In genomic region chr19:32676895-32677359, GRCh38 we compare ENCODE assay signal across 12 cellular contexts. TPM values are rescaled to one million over a fixed set of nuclear protein-coding genes. Genes with fewer than 3 reads are reported as not detected.
DNase-seq lines count a peak whose midpoint lies in the region; ATAC-seq and TF ChIP-seq lines count a peak whose summit lies in the region.
"Had no signal": no experiment of that assay in that cellular context is flagged by ENCODE, and none has a peak within 500 bp of the region (broad histone marks: within the 10 kb centered on the region; RNA-seq: fewer than 3 reads in every experiment).

No MANE protein-coding gene starts in this region.

- H3K9me3 ChIP-seq in IMR-90 (ENCODE audit: control insufficient read depth, insufficient read depth, low read length) (no peaks in the 10 kb centered on the region), trophoblast cell (ENCODE audit: insufficient read depth, low read depth, low read length) (peaks cover 3% of the 10 kb centered on the region)
- H3K9me3 ChIP-seq: SJSA1 had no signal

- peaks cover 12% of the 10 kb centered on the region for H3K79me2 ChIP-seq in trophoblast cell (ENCODE audit: control insufficient read depth, insufficient read depth, low read length, poor library complexity)

- CTCF ChIA-PET in IMR-90 (lab: Yijun Ruan, JAX) = no interaction called here

- in situ Hi-C loops in IMR-90 (cut with MboI; ENCODE audit: low sequenced_read_pairs) = no loop called here

- H3K14ac ChIP-seq in IMR-90 (replicated peaks; ENCODE audit: low read depth, low read length) = no peak overlapping the region
- no peak overlapping the region for H3K14ac ChIP-seq in trophoblast cell (ENCODE audit: low read length)

- peaks cover 24% of the 10 kb centered on the region for H4K20me1 ChIP-seq in IMR-90 (ENCODE audit: insufficient read depth, low read length)

- H3K18ac ChIP-seq in IMR-90 (ENCODE audit: low read depth, low read length) (no peak overlapping the region), trophoblast cell (ENCODE audit: low read length) (no peak overlapping the region)

- H3K23ac ChIP-seq in IMR-90 (ENCODE audit: low read depth, low read length) (no peak overlapping the region), trophoblast cell (ENCODE audit: low read length) (no peak overlapping the region)

- H4K12ac ChIP-seq in trophoblast cell (ENCODE audit: low read depth, low read length) = no peak overlapping the region

- peaks cover 34% of the 10 kb centered on the region for H3K27me3 ChIP-seq in IMR-90 (ENCODE audit: control insufficient read depth, insufficient read depth, low read length)
- peaks cover 21% of the 10 kb centered on the region for H3K27me3 ChIP-seq in trophoblast cell (ENCODE audit: insufficient read depth, low read length)

- no peak overlapping the region for H2BK12ac ChIP-seq in trophoblast cell (ENCODE audit: low read length)

- H3K27ac ChIP-seq in IMR-90 (ENCODE audit: insufficient read depth, low read length) (no peak overlapping the region), trophoblast cell (ENCODE audit: low read depth, low read length) (no peak overlapping the region)
- H3K27ac ChIP-seq: SJSA1 had no signal

- WGBS in IMR-90 (ENCODE audit: extremely low coverage in 2 of 2, insufficient read length in 1 of 2), 2 experiments = 13% methylated on average over 9 of the region's 33 CpGs; no CpG with 5 or more reads in 1 of the 2 experiments
- WGBS in trophoblast cell (ENCODE audit: extremely low coverage, insufficient coverage, insufficient read length) = no CpG with 5 or more reads among the region's 33 CpGs

- no peak for TF ChIP-seq RAD21 in IMR-90 (IDR thresholded peaks at IDR 0.05; ENCODE audit: low read length)

- peak overlapping the region; percentile 99 for H2AFZ ChIP-seq in IMR-90 (replicated peaks; ENCODE audit: low read length, poor library complexity)
- peak overlapping the region; percentile 15 for H2AFZ ChIP-seq in trophoblast cell (ENCODE audit: insufficient read depth, low read length, poor library complexity)

- H3K36me3 ChIP-seq in IMR-90 (ENCODE audit: control insufficient read depth, insufficient read depth, low read length) (no peaks in the 10 kb centered on the region), trophoblast cell (ENCODE audit: control insufficient read depth in 1 of 2, insufficient read depth in 2 of 2, low read length in 2 of 2) (no peaks in the 10 kb centered on the region)

- H2AK9ac ChIP-seq in IMR-90 (replicated peaks; ENCODE audit: low read depth, low read length, poor library complexity) = no peak overlapping the region

- H4K91ac ChIP-seq in IMR-90 (ENCODE audit: insufficient read depth, low read depth, low read length) (no peak overlapping the region), trophoblast cell (ENCODE audit: low read depth, low read length) (no peak overlapping the region)

- peaks cover 22 to 25% of the 10 kb centered on the region in 2 experiments for H3K79me1 ChIP-seq in IMR-90 (ENCODE audit: low read depth in 1 of 2, low read length in 2 of 2)
- H3K79me1 ChIP-seq in trophoblast cell (ENCODE audit: low read length) = peaks cover 5% of the 10 kb centered on the region

- H3K4me1 ChIP-seq in IMR-90 (ENCODE audit: control insufficient read depth, insufficient read depth, low read length) (peaks cover 8% of the 10 kb centered on the region; the same call in 1 of the 2 replicates), trophoblast cell (ENCODE audit: control insufficient read depth in 1 of 2, insufficient read depth in 2 of 2, low read length in 2 of 2) (peaks cover 14 to 17% of the 10 kb centered on the region in 2 experiments)

- no peak overlapping the region for H2BK15ac ChIP-seq in IMR-90 (ENCODE audit: low read depth, low read length)

- POLR2A ChIA-PET in IMR-90 (lab: Charles Lee; ENCODE audit: unreplicated experiment) = no interaction called here

- H2BK20ac ChIP-seq in IMR-90 (ENCODE audit: low read depth, low read length) = no peak overlapping the region

- no peak for TF ChIP-seq POLR2A in IMR-90 (IDR thresholded peaks at IDR 0.05; ENCODE audit: low read depth, low read length)

- H3K4ac ChIP-seq in IMR-90 (ENCODE audit: low read depth, low read length) (no peak overlapping the region), trophoblast cell (ENCODE audit: low read depth, low read length) (no peak overlapping the region)

- H3K9me1 ChIP-seq in IMR-90 (ENCODE audit: insufficient read depth, low read length) = peaks cover 12% of the 10 kb centered on the region

- no peak overlapping the region for H4K5ac ChIP-seq in IMR-90 (ENCODE audit: low read depth, low read length)

- no peak overlapping the region for H2BK120ac ChIP-seq in IMR-90 (ENCODE audit: low read depth, low read length)
- no peak overlapping the region for H2BK120ac ChIP-seq in trophoblast cell (ENCODE audit: insufficient read depth, low read length, poor library complexity)

- no TSS peak for BruUV-seq in IMR-90 (replicated peaks; lab: Mats Ljungman, UMichigan)

- H2BK5ac ChIP-seq in IMR-90 (ENCODE audit: low read depth, low read length, poor library complexity, severe bottlenecking) = no peak overlapping the region
- no peak overlapping the region for H2BK5ac ChIP-seq in trophoblast cell (ENCODE audit: low read depth, low read length, poor library complexity)

- ATAC-seq in IMR-90 (ENCODE audit: low read depth) = no peak
- ATAC-seq in GM18909 (IDR thresholded peaks at IDR 0.05; ENCODE audit: poor library complexity, unreplicated experiment) = no peak
- ATAC-seq: stimulated activated naive B cell treated with anti-CD40 and anti-IgM and Interleukin-4, amounts not matched to agents 10 μg/mL and 1 μg/mL and 100 μg/mL, for 72 hours had no signal

- no peak overlapping the region for H3K4me3 ChIP-seq in IMR-90 (ENCODE audit: insufficient read depth, low read depth, low read length)
- H3K4me3 ChIP-seq in fibroblast of villous mesenchyme (ENCODE audit: low read depth, low read length) = peak overlapping the region; percentile 15
- no peak overlapping the region for H3K4me3 ChIP-seq in trophoblast cell (ENCODE audit: low read depth, low read length)

- TF ChIP-seq CTCF in IMR-90 (conservative IDR thresholded peaks at IDR 0.05; ENCODE audit: low read depth, low read length) = no peak
- TF ChIP-seq CTCF in fibroblast of villous mesenchyme (IDR thresholded peaks at IDR 0.05; ENCODE audit: insufficient read depth, low read depth, low read length) = no peak

- DNase-seq in NCI-H748 (lab: John Stamatoyannopoulos, UW; ENCODE audit: unreplicated experiment) (peak; percentile 12), NCI-H748 treated with DMSO at 0.1 percent for 48 hours (lab: John Stamatoyannopoulos, UW) (no peak), IMR-90 (no peak), fibroblast of villous mesenchyme (ENCODE audit: low read depth) (peak; percentile 20), trophoblast cell (no peak), pons (ENCODE audit: low spot score) (no peak), HuH-7 (ENCODE audit: low spot score) (no peak)
- DNase-seq: EL; NCI-H446; stimulated activated naive B cell treated with anti-CD40 and anti-IgM and Interleukin-4, amounts not matched to agents 10 μg/mL and 1 μg/mL and 100 μg/mL, for 72 hours had no signal

- H3K56ac ChIP-seq in IMR-90 (ENCODE audit: extremely low read depth, insufficient read depth, low read length) = no peak overlapping the region

- H4K8ac ChIP-seq in IMR-90 (ENCODE audit: low read depth in 2 of 2, low read length in 2 of 2) = no peak overlapping the region
- no peak overlapping the region for H4K8ac ChIP-seq in trophoblast cell (ENCODE audit: low read depth, low read length)

- H2AK5ac ChIP-seq in IMR-90 (ENCODE audit: low read depth, low read length) (no peak overlapping the region), trophoblast cell (ENCODE audit: low read length) (no peak overlapping the region)

- intact Hi-C loops in IMR-90 (cut with micrococcal nuclease) = no loop called here

- dilution Hi-C loops in IMR-90 (cut with HindIII; ENCODE audit: low sequenced_read_pairs, unreplicated experiment) = no loop called here

- H3K4me2 ChIP-seq in IMR-90 (ENCODE audit: low read depth, low read length) (no peak overlapping the region), trophoblast cell (ENCODE audit: low read length) (peak overlapping the region; percentile 93)

- H3K9ac ChIP-seq in IMR-90 (ENCODE audit: low read depth, low read length) (no peak overlapping the region), trophoblast cell (ENCODE audit: low read length) (no peak overlapping the region)

TF ChIP-seq in IMR-90, 13 proteins besides CTCF, POLR2A, EP300 and RAD21:
- TF ChIP-seq CHD1 (IDR thresholded peaks at IDR 0.05; ENCODE audit: low read depth, low read length) (no peak), SMC3 (IDR thresholded peaks at IDR 0.05; ENCODE audit: low read depth, low read length) (no peak)
TF ChIP-seq in IMR-90: peak in this region for 0.

RNA-seq across cellular contexts. Expression of gene RGS9BP, which starts 1.3 kb away (rescaled TPM):
- total RNA-seq in IMR-90 (2012; rRNA removed) = 0.18 and 0.28 TPM in 2 replicates
- 0.03 and 0.06 TPM in 2 replicates for polyA plus RNA-seq in IMR-90 (2012; rRNA removed)
- 0.01 and 0.09 TPM in 2 replicates for polyA plus RNA-seq in IMR-90 (2012; cell fraction: cytosol; rRNA removed)
- 0.05 and 0.09 TPM in 2 replicates for polyA plus RNA-seq in IMR-90 (2012; cell fraction: nucleus; rRNA removed; ENCODE audit: low replicate concordance)
- total RNA-seq in fibroblast of villous mesenchyme = 0.32 and 0.86 TPM in 2 replicates
- 0.01 TPM in 1 of 2 replicates, not detected in the other for polyA plus RNA-seq in trophoblast cell (2013)

RNA-seq across cellular contexts. Expression of gene ANKRD27, which starts 1.9 kb away (rescaled TPM):
- total RNA-seq in IMR-90 (2012; rRNA removed) (31.4 and 35.0 TPM in 2 replicates), fibroblast of villous mesenchyme (25.8 and 37.1 TPM in 2 replicates)
- 15.7 and 16.7 TPM in 2 replicates for polyA plus RNA-seq in IMR-90 (2012; rRNA removed)
- 10.6 TPM in 2 replicates for polyA plus RNA-seq in IMR-90 (2012; cell fraction: cytosol; rRNA removed)
- polyA plus RNA-seq in IMR-90 (2012; cell fraction: nucleus; rRNA removed; ENCODE audit: low replicate concordance) = 20.8 and 40.6 TPM in 2 replicates
- polyA plus RNA-seq in trophoblast cell (2013) = 13.4 and 13.7 TPM in 2 replicates

RNA-seq across cellular contexts. Expression of gene NUDT19, which starts 14.7 kb away (rescaled TPM):
- total RNA-seq in IMR-90 (2012; rRNA removed) (4.5 and 6.4 TPM in 2 replicates), fibroblast of villous mesenchyme (9.0 and 14.2 TPM in 2 replicates)
- 3.4 and 4.1 TPM in 2 replicates for polyA plus RNA-seq in IMR-90 (2012; rRNA removed)
- 1.6 and 3.0 TPM in 2 replicates for polyA plus RNA-seq in IMR-90 (2012; cell fraction: cytosol; rRNA removed)
- 1.8 and 1.9 TPM in 2 replicates for polyA plus RNA-seq in IMR-90 (2012; cell fraction: nucleus; rRNA removed; ENCODE audit: low replicate concordance)
- 2.7 TPM in 2 replicates for polyA plus RNA-seq in trophoblast cell (2013)

RNA-seq across cellular contexts. Expression of gene TDRD12, which starts 42.6 kb away (rescaled TPM):
- total RNA-seq in IMR-90 (2012; rRNA removed) (under 0.01 TPM in 2 replicates), fibroblast of villous mesenchyme (under 0.01 and 1.3 TPM in 2 replicates)
- polyA plus RNA-seq in IMR-90 (2012; rRNA removed) = 0.03 and 0.07 TPM in 2 replicates
- polyA plus RNA-seq in IMR-90 (2012; cell fraction: cytosol; rRNA removed) = not detected in 2 replicates
- 0.05 and 0.08 TPM in 2 replicates for polyA plus RNA-seq in IMR-90 (2012; cell fraction: nucleus; rRNA removed; ENCODE audit: low replicate concordance)
- 0.05 and 0.15 TPM in 2 replicates for polyA plus RNA-seq in trophoblast cell (2013)

Comparison
In these comparisons a context has a peak if more than half of its experiments do, and no peak if none do; other contexts are left out.
1. DNase-seq: peak in NCI-H748 (single experiment) and fibroblast of villous mesenchyme (single experiment); none in NCI-H748 treated with DMSO at 0.1 percent for 48 hours (single experiment), IMR-90 (single experiment), trophoblast cell (0 of 2), pons (single experiment) and HuH-7 (single experiment).